Comparison of ENCODE assay signal across 8 cellular contexts in genomic region chr3:161854232-161854771, GRCh38.
A peak's percentile ranks its signal among the peaks of the same experiment; 100 is the strongest.
DNase-seq lines count a peak whose midpoint lies in the region; ATAC-seq lines count a peak whose summit lies in the region.

No MANE protein-coding gene starts in this region.

- no peaks in the 10 kb centered on the region for H3K36me3 Mint-ChIP-seq in activated T-cell treated with anti-CD3 and anti-CD28 coated beads, Interleukin-2, amount 50 U/mL, for 4 hours (ENCODE audit: insufficient read depth)

- H3K27me3 Mint-ChIP-seq in activated T-cell treated with anti-CD3 and anti-CD28 coated beads, Interleukin-2, amount 50 U/mL, for 4 hours (ENCODE audit: low read depth) = no peaks in the 10 kb centered on the region

- no peak for ATAC-seq in activated T-cell treated with anti-CD3 and anti-CD28 coated beads, Interleukin-2, amount 50 U/mL, for 4 hours
- peak; percentile 74 for ATAC-seq in HG02798 (IDR thresholded peaks at IDR 0.05; ENCODE audit: poor library complexity, unreplicated experiment)
- ATAC-seq in esophagus mucosa = peak; percentile 98
- ATAC-seq in GM21619 (IDR thresholded peaks at IDR 0.05; ENCODE audit: unreplicated experiment) = no peak

- peak; percentile 22 to 35 for DNase-seq in activated T-cell treated with anti-CD3 and anti-CD28 coated beads, Interleukin-2, amount 50 U/mL, for 48 hours
- DNase-seq in activated T-cell treated with anti-CD3 and anti-CD28 coated beads, Interleukin-2, amount 50 U/mL, for 4 hours = no peak
- DNase-seq in NOMO-1 treated with DMSO at 0.1 percent for 48 hours (lab: John Stamatoyannopoulos, UW; ENCODE audit: unreplicated experiment) = peak; percentile 18
- no peak for DNase-seq in hypothalamus (lab: John Stamatoyannopoulos, UW)
- no peak for DNase-seq in central memory CD4-positive, alpha-beta T cell

- H3K4me1 Mint-ChIP-seq in activated T-cell treated with anti-CD3 and anti-CD28 coated beads, Interleukin-2, amount 50 U/mL, for 4 hours (ENCODE audit: low read depth) = no peaks in the 10 kb centered on the region

- H3K9me3 Mint-ChIP-seq in activated T-cell treated with anti-CD3 and anti-CD28 coated beads, Interleukin-2, amount 50 U/mL, for 4 hours = no peaks in the 10 kb centered on the region

- H3K4me3 Mint-ChIP-seq in activated T-cell treated with anti-CD3 and anti-CD28 coated beads, Interleukin-2, amount 50 U/mL, for 4 hours = no peak overlapping the region

Comparison
In these comparisons a context has a peak if more than half of its experiments do, and no peak if none do; other contexts are left out.
1. DNase-seq: peak in activated T-cell treated with anti-CD3 and anti-CD28 coated beads, Interleukin-2, amount 50 U/mL, for 48 hours (2 of 2) and NOMO-1 treated with DMSO at 0.1 percent for 48 hours (single experiment); none in activated T-cell treated with anti-CD3 and anti-CD28 coated beads, Interleukin-2, amount 50 U/mL, for 4 hours (single experiment), hypothalamus (0 of 51) and central memory CD4-positive, alpha-beta T cell (single experiment).
2. ATAC-seq: peak in HG02798 (single experiment) and esophagus mucosa (single experiment); none in activated T-cell treated with anti-CD3 and anti-CD28 coated beads, Interleukin-2, amount 50 U/mL, for 4 hours (0 of 2) and GM21619 (single experiment).